In genomic region chr17:61444831-61445230, GRCh38 we compare ENCODE assay signal across 21 cellular contexts. TPM values are rescaled to one million over a fixed set of nuclear protein-coding genes. Genes with fewer than 3 reads are reported as not detected.
DNase-seq lines count a peak whose midpoint lies in the region.
"Had no signal": no experiment of that assay in that cellular context is flagged by ENCODE, and none has a peak within 500 bp of the region (broad histone marks: within the 10 kb centered on the region; RNA-seq: fewer than 3 reads in every experiment).

No MANE protein-coding gene starts in this region.

- 21% methylated on average over 5 of the region's 6 CpGs for WGBS in mesenchymal stem cell

- H2BK15ac ChIP-seq in mesenchymal stem cell (ENCODE audit: low read depth, poor library complexity, severe bottlenecking): peak overlapping the region; percentile 12

- no peak overlapping the region for H2BK12ac ChIP-seq in mesenchymal stem cell (ENCODE audit: low read length in 2 of 2)

- no peak overlapping the region for H2AFZ ChIP-seq in mesenchymal stem cell (ENCODE audit: low read depth, low read length)

- H3K4me2 ChIP-seq in mesenchymal stem cell (ENCODE audit: low read length, poor library complexity, severe bottlenecking): no peak overlapping the region

- no peaks in the 10 kb centered on the region for H3K79me1 ChIP-seq in mesenchymal stem cell (replicated peaks; ENCODE audit: low read length, poor library complexity, severe bottlenecking)

- no peaks in the 10 kb centered on the region for H3K36me3 ChIP-seq in mesenchymal stem cell (ENCODE audit: control insufficient read depth in 1 of 2, insufficient read depth in 2 of 2, low read depth in 1 of 2, low read length in 2 of 2)
- H3K36me3 ChIP-seq: sigmoid colon, SJSA1, WERI-Rb-1 had no signal

- no peak overlapping the region for H2BK120ac ChIP-seq in mesenchymal stem cell (ENCODE audit: low read depth, low read length)

- H3K18ac ChIP-seq in mesenchymal stem cell (ENCODE audit: low read depth in 1 of 2, low read length in 2 of 2): no peak overlapping the region

- DNase-seq in ELR (ENCODE audit: low read depth) (peak; percentile 84), HuH-7.5 (ENCODE audit: low spot score) (peak; percentile 43), ecto neural progenitor cell (ENCODE audit: low spot score) (peak; percentile 30), mesenchymal stem cell (peak; percentile 70), caudate nucleus (lab: John Stamatoyannopoulos, UW) (no peak), NCI-H345 treated with DMSO at 0.1 percent for 48 hours (lab: John Stamatoyannopoulos, UW; ENCODE audit: unreplicated experiment) (no peak), NCI-H2171 (lab: John Stamatoyannopoulos, UW) (no peak), iPS-NIHi7 (ENCODE audit: extremely low spot score) (no peak)
- DNase-seq: anterior cingulate cortex; effector memory CD8-positive, alpha-beta T cell; H9; hippocampal formation; kidney; mesendoderm; NCI-H1092; NCI-H524; sigmoid colon; stimulated activated CD4-positive, alpha-beta T cell treated with anti-CD3 and anti-CD28 coated beads, Interleukin-1b, Interleukin-23, amount 100 ng/mL, for 48 hours; stimulated activated naive CD4-positive, alpha-beta T cell; WERI-Rb-1 had no signal

- H4K91ac ChIP-seq in mesenchymal stem cell (ENCODE audit: low read length): no peak overlapping the region

- peaks cover 4% of the 10 kb centered on the region for H3K4me1 ChIP-seq in mesenchymal stem cell (ENCODE audit: control insufficient read depth, insufficient read depth, low read depth, low read length)
- H3K4me1 ChIP-seq: sigmoid colon had no signal

- H3K27me3 ChIP-seq in mesenchymal stem cell (ENCODE audit: control insufficient read depth in 1 of 2, insufficient read depth in 1 of 2, low read length in 2 of 2): peaks cover 33 to 44% of the 10 kb centered on the region in 2 experiments
- H3K27me3 ChIP-seq: SJSA1 had no signal

- no peak overlapping the region for H3K23ac ChIP-seq in mesenchymal stem cell (ENCODE audit: low read length in 2 of 2)

- H3K27ac ChIP-seq in mesenchymal stem cell (ENCODE audit: low read length, poor library complexity, severe bottlenecking): no peak overlapping the region
- no peak overlapping the region for H3K27ac ChIP-seq in caudate nucleus (ENCODE audit: low read depth, low read length)
- H3K27ac ChIP-seq: sigmoid colon, SJSA1 had no signal

- H2AK5ac ChIP-seq in mesenchymal stem cell (ENCODE audit: low read length, severe bottlenecking): no peak overlapping the region

- no peak overlapping the region for H2BK5ac ChIP-seq in mesenchymal stem cell (ENCODE audit: low read depth, low read length, poor library complexity, severe bottlenecking)

- no peak overlapping the region for H3K9ac ChIP-seq in mesenchymal stem cell (ENCODE audit: low read length)

- H3K14ac ChIP-seq in mesenchymal stem cell (ENCODE audit: low read length in 2 of 2): no peak overlapping the region

- no peaks in the 10 kb centered on the region for H3K9me3 ChIP-seq in mesenchymal stem cell (ENCODE audit: control insufficient read depth, low read length)
- H3K9me3 ChIP-seq: sigmoid colon, SJSA1 had no signal

- no peak overlapping the region for H3K4ac ChIP-seq in mesenchymal stem cell (ENCODE audit: low read depth in 1 of 2, low read length in 2 of 2)

- H4K8ac ChIP-seq in mesenchymal stem cell (ENCODE audit: low read length): no peak overlapping the region

- no peak overlapping the region for H3K4me3 ChIP-seq in mesenchymal stem cell (ENCODE audit: insufficient read depth in 1 of 2, low read depth in 1 of 2, low read length in 2 of 2)
- H3K4me3 ChIP-seq: sigmoid colon, SJSA1 had no signal

RNA-seq across cellular contexts. Expression of gene TBX4, which starts 7.4 kb away (rescaled TPM):
- polyA plus RNA-seq in mesenchymal stem cell (2013, experiment 1 of 2): not detected
- not detected for polyA plus RNA-seq in mesenchymal stem cell (2013, experiment 2 of 2)
- polyA plus RNA-seq: sigmoid colon had no signal

RNA-seq across cellular contexts. Expression of gene TBX2, which starts 45.2 kb away (rescaled TPM):
- 118 TPM for polyA plus RNA-seq in mesenchymal stem cell (2013, experiment 1 of 2)
- polyA plus RNA-seq in mesenchymal stem cell (2013, experiment 2 of 2): 123 TPM

Comparison
In these comparisons a context has a peak if more than half of its experiments do, and no peak if none do; other contexts are left out.
1. DNase-seq: peak in ELR (single experiment), HuH-7.5 (single experiment), ecto neural progenitor cell (single experiment) and mesenchymal stem cell (single experiment); none in caudate nucleus (0 of 61), NCI-H345 treated with DMSO at 0.1 percent for 48 hours (single experiment), NCI-H2171 (single experiment) and iPS-NIHi7 (single experiment).